ENCODE assay signal across 30 cellular contexts in genomic region chr3:70736009-70736408, GRCh38.
DNase-seq lines count a peak whose midpoint lies in the region; ATAC-seq, FAIRE-seq and TF ChIP-seq lines count a peak whose summit lies in the region.
"Had no signal": no experiment of that assay in that cellular context is flagged by ENCODE, and none has a peak within 500 bp of the region (broad histone marks: within the 10 kb centered on the region; RNA-seq: fewer than 3 reads in every experiment).

No MANE protein-coding gene starts in this region.

- H2AFZ ChIP-seq in mesenchymal stem cell (ENCODE audit: low read depth, low read length), result no peak overlapping the region
- H2AFZ ChIP-seq: GM23338 had no signal

- no peak overlapping the region for H3K18ac ChIP-seq in mesenchymal stem cell (ENCODE audit: low read depth in 1 of 2, low read length in 2 of 2)

- no peaks in the 10 kb centered on the region for H3K9me3 ChIP-seq in mesenchymal stem cell (ENCODE audit: control insufficient read depth, low read length)
- H3K9me3 ChIP-seq: heart right ventricle, lower lobe of right lung, prostate gland, transverse colon had no signal

- H3K4me1 ChIP-seq in mesenchymal stem cell (ENCODE audit: control insufficient read depth, insufficient read depth, low read depth, low read length), result no peaks in the 10 kb centered on the region
- H3K4me1 ChIP-seq: heart right ventricle, lower lobe of right lung, prostate gland, transverse colon had no signal

- no peak for FAIRE-seq in D721Med (lab: Jason Lieb, UNC)
- FAIRE-seq: colon, endothelial cell of umbilical vein, G401.6, RCC 7860 had no signal

- no peak overlapping the region for H4K8ac ChIP-seq in mesenchymal stem cell (ENCODE audit: low read length)

- no peak overlapping the region for H2AK5ac ChIP-seq in mesenchymal stem cell (ENCODE audit: low read length, severe bottlenecking)

- no peak overlapping the region for H2BK15ac ChIP-seq in mesenchymal stem cell (ENCODE audit: low read depth, poor library complexity, severe bottlenecking)

- TF ChIP-seq CTCF in VCaP (conservative IDR thresholded peaks at IDR 0.05) (no peak), D721Med (IDR thresholded peaks at IDR 0.05; ENCODE audit: insufficient read depth, missing control alignments) (no peak)

- no peak overlapping the region for H3K9ac ChIP-seq in mesenchymal stem cell (ENCODE audit: low read length)

- DNase-seq in EL (peak; percentile 6), mesenchymal stem cell (peak; percentile 1), D721Med (ENCODE audit: insufficient read length, low spot score) (no peak)
- DNase-seq: activated CD4-positive, alpha-beta T cell treated with anti-CD3 and anti-CD28 coated beads for 36 hours; activated CD8-positive, alpha-beta memory T cell treated with anti-CD3 and anti-CD28 coated beads, Interleukin-2, amount 50 U/mL, for 48 hours; activated CD8-positive, alpha-beta T cell treated with anti-CD3 and anti-CD28 coated beads for 36 hours; activated naive CD4-positive, alpha-beta T cell treated with anti-CD3 and anti-CD28 coated beads for 36 hours; amniotic stem cell; C1 segment of cervical spinal cord; foreskin melanocyte; heart right ventricle; lower lobe of right lung; naive thymus-derived CD8-positive, alpha-beta T cell; NCI-H1436 treated with DMSO at 0.1 percent for 48 hours; NCI-H446 treated with DMSO at 0.1 percent for 48 hours; NCI-H774; stimulated activated CD4-positive, alpha-beta T cell treated with anti-CD3 and anti-CD28 coated beads, Interleukin-4, amount 100 ng/mL, for 4 hours; transverse colon had no signal

- H4K91ac ChIP-seq in mesenchymal stem cell (ENCODE audit: low read length), result no peak overlapping the region

- no peak overlapping the region for H2BK5ac ChIP-seq in mesenchymal stem cell (ENCODE audit: low read depth, low read length, poor library complexity, severe bottlenecking)

- H3K27ac ChIP-seq in VCaP, result peak overlapping the region; percentile 98; the same call in 1 of the 2 replicates
- H3K27ac ChIP-seq in mesenchymal stem cell (ENCODE audit: low read length, poor library complexity, severe bottlenecking), result no peak overlapping the region
- H3K27ac ChIP-seq: heart right ventricle, lower lobe of right lung, prostate gland, transverse colon had no signal

- H3K4me3 ChIP-seq in mesenchymal stem cell (ENCODE audit: insufficient read depth in 1 of 2, low read depth in 1 of 2, low read length in 2 of 2), result no peak overlapping the region
- H3K4me3 ChIP-seq: GM23338, heart right ventricle, lower lobe of right lung, prostate gland, transverse colon had no signal

- WGBS in mesenchymal stem cell, result no CpG with 5 or more reads among the region's 1 CpG

- H3K27me3 ChIP-seq in mesenchymal stem cell (ENCODE audit: control insufficient read depth in 1 of 2, insufficient read depth in 1 of 2, low read length in 2 of 2), result no peaks in the 10 kb centered on the region
- H3K27me3 ChIP-seq: heart right ventricle, transverse colon had no signal

- H2BK12ac ChIP-seq in mesenchymal stem cell (ENCODE audit: low read length in 2 of 2), result no peak overlapping the region

- H3K14ac ChIP-seq in mesenchymal stem cell (ENCODE audit: low read length in 2 of 2), result no peak overlapping the region

- H3K79me1 ChIP-seq in mesenchymal stem cell (replicated peaks; ENCODE audit: low read length, poor library complexity, severe bottlenecking), result no peaks in the 10 kb centered on the region

- peak; percentile 33 for ATAC-seq in esophagus mucosa
- no peak for ATAC-seq in GM19455 (IDR thresholded peaks at IDR 0.05; ENCODE audit: unreplicated experiment)
- ATAC-seq in HG03565 (IDR thresholded peaks at IDR 0.05; ENCODE audit: unreplicated experiment), result no peak
- no peak for ATAC-seq in HG03159 (IDR thresholded peaks at IDR 0.05; ENCODE audit: unreplicated experiment)
- ATAC-seq: activated CD4-positive, alpha-beta T cell treated with anti-CD3 and anti-CD28 coated beads for 36 hours; activated CD8-positive, alpha-beta T cell treated with anti-CD3 and anti-CD28 coated beads for 36 hours; GM23338; heart right ventricle; lower lobe of right lung; naive thymus-derived CD8-positive, alpha-beta T cell; sciatic nerve had no signal

- H3K36me3 ChIP-seq in mesenchymal stem cell (ENCODE audit: control insufficient read depth in 1 of 2, insufficient read depth in 2 of 2, low read depth in 1 of 2, low read length in 2 of 2), result no peaks in the 10 kb centered on the region
- H3K36me3 ChIP-seq: heart right ventricle, lower lobe of right lung, prostate gland, transverse colon had no signal

- H3K23ac ChIP-seq in mesenchymal stem cell (ENCODE audit: low read length in 2 of 2), result no peak overlapping the region

- no peak overlapping the region for H2BK120ac ChIP-seq in mesenchymal stem cell (ENCODE audit: low read depth, low read length)

- no peak overlapping the region for H3K4ac ChIP-seq in mesenchymal stem cell (ENCODE audit: low read depth in 1 of 2, low read length in 2 of 2)

- H3K4me2 ChIP-seq in mesenchymal stem cell (ENCODE audit: low read length, poor library complexity, severe bottlenecking), result no peak overlapping the region
- H3K4me2 ChIP-seq: GM23338 had no signal
